In genomic region chr9:126617003-126617739, GRCh38 we compare ENCODE assay signal across 32 cellular contexts. TPM values are rescaled to one million over a fixed set of nuclear protein-coding genes. Genes with fewer than 3 reads are reported as not detected.
A peak's percentile ranks its signal among the peaks of the same experiment; 100 is the strongest.
DNase-seq lines count a peak whose midpoint lies in the region; ATAC-seq and TF ChIP-seq lines count a peak whose summit lies in the region.
"Had no signal": no experiment of that assay in that cellular context is flagged by ENCODE, and none has a peak within 500 bp of the region (broad histone marks: within the 10 kb centered on the region; RNA-seq: fewer than 3 reads in every experiment).

No MANE protein-coding gene starts in this region.

- H4K20me1 ChIP-seq in H9 (ENCODE audit: control insufficient read depth, insufficient read depth, insufficient read length) (no peaks in the 10 kb centered on the region), neural progenitor cell (ENCODE audit: low read depth) (peaks cover 88% of the 10 kb centered on the region)

- H3K9me3 ChIP-seq in CD4-positive, CD25-positive, alpha-beta regulatory T cell (ENCODE audit: control insufficient read depth in 2 of 2, low read length in 2 of 2) = no peaks in the 10 kb centered on the region
- H3K9me3 ChIP-seq in H9 (ENCODE audit: control insufficient read depth, low read depth, low read length) (no peaks in the 10 kb centered on the region), ectodermal cell (ENCODE audit: control insufficient read depth, low read length) (no peaks in the 10 kb centered on the region), neural progenitor cell (ENCODE audit: low read depth) (no peaks in the 10 kb centered on the region), ovary (no peaks in the 10 kb centered on the region)
- H3K9me3 ChIP-seq: adrenal gland, esophagus squamous epithelium, gastrocnemius medialis, left ventricle myocardium inferior, Peyer's patch, SJCRH30 had no signal

- no peak overlapping the region for H3K56ac ChIP-seq in H9 (ENCODE audit: insufficient read length, low read depth, low read length)

- no peak overlapping the region for H2BK15ac ChIP-seq in H9 (ENCODE audit: low read depth, low read length)

- peaks cover 72% of the 10 kb centered on the region for H3K27me3 Mint-ChIP-seq in CD4-positive, CD25-positive, alpha-beta regulatory T cell
- H3K27me3 Mint-ChIP-seq in H9 (ENCODE audit: low read depth) (peaks cover 92% of the 10 kb centered on the region), neural progenitor cell (ENCODE audit: insufficient read depth, low read depth) (peaks cover 70% of the 10 kb centered on the region)

- no peak overlapping the region for H3K4me3 ChIP-seq in CD4-positive, CD25-positive, alpha-beta regulatory T cell (ENCODE audit: low read depth, low read length)
- peak overlapping the region; percentile 43 for H3K4me3 ChIP-seq in ectodermal cell (ENCODE audit: insufficient read depth, low read depth, low read length)
- H3K4me3 ChIP-seq in neural progenitor cell = no peak overlapping the region
- no peak overlapping the region for H3K4me3 ChIP-seq in ovary
- H3K4me3 ChIP-seq: adrenal gland, coronary artery, esophagus squamous epithelium, gastrocnemius medialis, left ventricle myocardium inferior, Peyer's patch, SJCRH30 had no signal

- H2BK120ac ChIP-seq in H9 (ENCODE audit: low read depth, low read length, poor library complexity, severe bottlenecking) = no peak overlapping the region

- no peak overlapping the region for H4K8ac ChIP-seq in H9 (replicated peaks; ENCODE audit: insufficient read length, low read depth, low read length)

- no peak overlapping the region for H4K91ac ChIP-seq in H9 (ENCODE audit: insufficient read length, low read depth, low read length)

- H3K14ac ChIP-seq in H9 (ENCODE audit: insufficient read depth, low read length) = no peak overlapping the region

- no peak overlapping the region for H3K4me2 ChIP-seq in H9 (ENCODE audit: insufficient read depth, insufficient read length, low read length)
- no peak overlapping the region for H3K4me2 ChIP-seq in neural progenitor cell

- H3K27me3 ChIP-seq in CD4-positive, CD25-positive, alpha-beta regulatory T cell (ENCODE audit: control insufficient read depth, insufficient read depth, low read length) = peaks cover 34% of the 10 kb centered on the region
- peaks cover 88% of the 10 kb centered on the region for H3K27me3 ChIP-seq in H9 (ENCODE audit: insufficient read depth, low read length)
- peaks cover 95% of the 10 kb centered on the region for H3K27me3 ChIP-seq in ectodermal cell (ENCODE audit: control insufficient read depth, insufficient read depth, low read length, poor library complexity, severe bottlenecking)
- H3K27me3 ChIP-seq in neural progenitor cell = peaks cover 99% of the 10 kb centered on the region
- no peaks in the 10 kb centered on the region for H3K27me3 ChIP-seq in ovary
- H3K27me3 ChIP-seq: SJCRH30 had no signal

- peaks cover 0 to 6% (median 0%) of the 10 kb centered on the region in 7 donors for H3K9me3 Mint-ChIP-seq in CD4-positive, CD25-positive, alpha-beta regulatory T cell
- H3K9me3 Mint-ChIP-seq in H9 = peaks cover 0 to 5% of the 10 kb centered on the region in 2 experiments; a peak in 1 of 5 replicates
- no peaks in the 10 kb centered on the region for H3K9me3 Mint-ChIP-seq in neural progenitor cell
- H3K9me3 Mint-ChIP-seq: activated T-cell treated with anti-CD3 and anti-CD28 coated beads, Interleukin-2, amount 50 U/mL, for 24 hours; mesothelial cell of epicardium; naive thymus-derived CD8-positive, alpha-beta T cell had no signal

- H3K36me3 Mint-ChIP-seq in CD4-positive, CD25-positive, alpha-beta regulatory T cell = no peaks in the 10 kb centered on the region
- H3K36me3 Mint-ChIP-seq in H9 (ENCODE audit: insufficient read depth in 1 of 3, low read depth in 3 of 3) = no peaks in the 10 kb centered on the region; a peak in 1 of 7 replicates
- peaks cover 3% of the 10 kb centered on the region for H3K36me3 Mint-ChIP-seq in neural progenitor cell
- H3K36me3 Mint-ChIP-seq: mesothelial cell of epicardium had no signal

- TF ChIP-seq EP300 in ovary (IDR thresholded peaks at IDR 0.05) = no peak

- H2BK20ac ChIP-seq in H9 (ENCODE audit: low read depth, low read length, poor library complexity, severe bottlenecking) = no peak overlapping the region

- H4K5ac ChIP-seq in H9 (ENCODE audit: insufficient read length, low read depth, low read length) = no peak overlapping the region

- intact Hi-C loops in ovary (cut with DNase I) = loop anchor here in 2 of 4 donors (10.0 kb wide), 1 partner anchor 168 kb away; no protein-coding TSS in a partner anchor

- peaks cover 0 to 30% (median 7%) of the 10 kb centered on the region in 4 donors for H3K4me1 Mint-ChIP-seq in CD4-positive, CD25-positive, alpha-beta regulatory T cell
- H3K4me1 Mint-ChIP-seq in H9 (peaks cover 42 to 63% of the 10 kb centered on the region in 2 experiments), neural progenitor cell (peaks cover 63% of the 10 kb centered on the region)

- no CpG with 5 or more reads among the region's 16 CpGs for WGBS in H9 (ENCODE audit: extremely low coverage, insufficient read length, low lambda C conversion rate)
- WGBS in ectodermal cell, 2 experiments = 7 to 8% methylated on average over 15 of the region's 16 CpGs
- 57 to 63% (median 61%) methylated on average over 16 of the region's 16 CpGs for WGBS in ovary, 3 donors

- H3K4me3 Mint-ChIP-seq in CD4-positive, CD25-positive, alpha-beta regulatory T cell = peak overlapping the region in 3 of 4 donors; percentile 23 to 71 (median 51)
- H3K4me3 Mint-ChIP-seq in H9 (peak overlapping the region in 1 of 2 experiments; percentile 62; a peak in 3 of 5 replicates), neural progenitor cell (peak overlapping the region; percentile 81)
- H3K4me3 Mint-ChIP-seq: activated T-cell treated with anti-CD3 and anti-CD28 coated beads, Interleukin-2, amount 50 U/mL, for 24 hours; mesothelial cell of epicardium had no signal

- no peaks in the 10 kb centered on the region for H3K79me2 ChIP-seq in H9 (ENCODE audit: insufficient read depth, low read length)
- no peaks in the 10 kb centered on the region for H3K79me2 ChIP-seq in neural progenitor cell (ENCODE audit: low read depth)

- H3K27ac Mint-ChIP-seq in CD4-positive, CD25-positive, alpha-beta regulatory T cell = no peak overlapping the region
- H3K27ac Mint-ChIP-seq in H9 (no peak overlapping the region), neural progenitor cell (no peak overlapping the region)
- H3K27ac Mint-ChIP-seq: activated T-cell treated with anti-CD3 and anti-CD28 coated beads, Interleukin-2, amount 50 U/mL, for 24 hours; mesothelial cell of epicardium had no signal

- peaks cover 15% of the 10 kb centered on the region for H3K23me2 ChIP-seq in H9 (ENCODE audit: insufficient read length, low read depth, low read length, poor library complexity, severe bottlenecking)

- no peak overlapping the region for H3K9ac ChIP-seq in H9 (ENCODE audit: extremely low read depth, insufficient read length, low read length)
- H3K9ac ChIP-seq in neural progenitor cell = no peak overlapping the region

- peaks cover 40% of the 10 kb centered on the region for H3F3A ChIP-seq in neural progenitor cell (ENCODE audit: low read depth)

- no peak for DNase-seq in CD4-positive, CD25-positive, alpha-beta regulatory T cell
- DNase-seq in H9 (peak; percentile 37), neural progenitor cell (ENCODE audit: low spot score) (no peak), ovary (no peak), NCI-H446 treated with DMSO at 0.1 percent for 48 hours (lab: John Stamatoyannopoulos, UW) (no peak), NCI-H146 treated with DMSO at 0.1 percent for 48 hours (lab: John Stamatoyannopoulos, UW; ENCODE audit: unreplicated experiment) (no peak)
- DNase-seq: ACHN; activated CD4-positive, alpha-beta T cell treated with anti-CD3 and anti-CD28 coated beads for 1 hour; activated CD8-positive, alpha-beta memory T cell treated with anti-CD3 and anti-CD28 coated beads for 24 hours; activated T-cell treated with anti-CD3 and anti-CD28 coated beads, Interleukin-2, amount 50 U/mL, for 24 hours; adrenal gland; DND-41; esophagus squamous epithelium; gastrocnemius medialis; hippocampal formation; KG1; left ventricle myocardium inferior; NCI-H1694; NCI-H526 treated with DMSO at 0.1 percent for 48 hours; SJCRH30; stimulated activated CD4-positive, alpha-beta T cell treated with anti-CD3 and anti-CD28 coated beads, Interleukin-1b, Interleukin-23, amount 100 ng/mL, for 48 hours had no signal

- H3K23ac ChIP-seq in H9 (ENCODE audit: insufficient read length, low read depth, low read length) = no peak overlapping the region

- no peaks in the 10 kb centered on the region for H3K36me3 ChIP-seq in CD4-positive, CD25-positive, alpha-beta regulatory T cell (ENCODE audit: control insufficient read depth, insufficient read depth, low read length)
- no peaks in the 10 kb centered on the region for H3K36me3 ChIP-seq in ectodermal cell (ENCODE audit: control insufficient read depth, insufficient read depth, low read length)
- H3K36me3 ChIP-seq in neural progenitor cell = no peaks in the 10 kb centered on the region
- H3K36me3 ChIP-seq in ovary = no peaks in the 10 kb centered on the region
- H3K36me3 ChIP-seq: adrenal gland, esophagus squamous epithelium, gastrocnemius medialis, left ventricle myocardium inferior, Peyer's patch, SJCRH30 had no signal

- H3K79me1 ChIP-seq in H9 (ENCODE audit: insufficient read depth, low read depth, low read length, poor library complexity, severe bottlenecking) = no peaks in the 10 kb centered on the region

- TF ChIP-seq CTCF in H9 (conservative IDR thresholded peaks at IDR 0.05) = no peak
- no peak for TF ChIP-seq CTCF in neural progenitor cell (IDR thresholded peaks at IDR 0.05)
- TF ChIP-seq CTCF in ovary (IDR thresholded peaks at IDR 0.05) = no peak

- no peak overlapping the region for H2AFZ ChIP-seq in H9 (ENCODE audit: low read length)
- H2AFZ ChIP-seq in neural progenitor cell (replicated peaks) = no peak overlapping the region

- H3K18ac ChIP-seq in H9 (ENCODE audit: insufficient read length, low read depth, low read length) = no peak overlapping the region

- no peak overlapping the region for H2BK5ac ChIP-seq in H9 (ENCODE audit: insufficient read length, low read length)

- H3K27ac ChIP-seq in CD4-positive, CD25-positive, alpha-beta regulatory T cell (ENCODE audit: insufficient read depth, low read length, poor library complexity, severe bottlenecking) = no peak overlapping the region
- no peak overlapping the region for H3K27ac ChIP-seq in H9 (ENCODE audit: insufficient read length, low read depth, low read length)
- no peak overlapping the region for H3K27ac ChIP-seq in ectodermal cell (ENCODE audit: insufficient read depth, low read depth, low read length, poor library complexity, severe bottlenecking)
- no peak overlapping the region for H3K27ac ChIP-seq in neural progenitor cell
- H3K27ac ChIP-seq in ovary = no peak overlapping the region
- H3K27ac ChIP-seq: adrenal gland, coronary artery, esophagus squamous epithelium, gastrocnemius medialis, left ventricle myocardium inferior, Peyer's patch, SJCRH30 had no signal

- TF ChIP-seq POLR2A in ovary (IDR thresholded peaks at IDR 0.05) = no peak

- no peak for ATAC-seq in CD4-positive, CD25-positive, alpha-beta regulatory T cell (ENCODE audit: low read depth in 2 of 2)
- ATAC-seq in GM21576 (IDR thresholded peaks at IDR 0.05; ENCODE audit: unreplicated experiment) = no peak
- ATAC-seq: gastrocnemius medialis; naive thymus-derived CD8-positive, alpha-beta T cell had no signal

- peaks cover 29% of the 10 kb centered on the region for H3K4me1 ChIP-seq in CD4-positive, CD25-positive, alpha-beta regulatory T cell (ENCODE audit: control insufficient read depth, insufficient read depth, low read length, poor library complexity, severe bottlenecking)
- H3K4me1 ChIP-seq in H9 (ENCODE audit: insufficient read depth, low read length) = peaks cover 3% of the 10 kb centered on the region; the same call in 1 of the 2 replicates
- peaks cover 67% of the 10 kb centered on the region for H3K4me1 ChIP-seq in ectodermal cell (ENCODE audit: control insufficient read depth, insufficient read depth, low read length)
- H3K4me1 ChIP-seq in neural progenitor cell = peaks cover 45% of the 10 kb centered on the region
- H3K4me1 ChIP-seq in ovary (ENCODE audit: insufficient read depth) = peaks cover 10% of the 10 kb centered on the region

- H2AK5ac ChIP-seq in H9 (ENCODE audit: insufficient read length, low read length) = no peak overlapping the region

- H2BK12ac ChIP-seq in H9 (ENCODE audit: insufficient read length, low read depth, low read length) = no peak overlapping the region

- H3K4ac ChIP-seq in H9 (ENCODE audit: low read depth, low read length) = no peak overlapping the region

- H3T11ph ChIP-seq in H9 (ENCODE audit: low read length) = no peak overlapping the region

RNA-seq across cellular contexts. Expression of gene LMX1B, which starts 3.4 kb away (rescaled TPM):
- not detected for total RNA-seq in CD4-positive, CD25-positive, alpha-beta regulatory T cell
- polyA plus RNA-seq in CD4-positive, CD25-positive, alpha-beta regulatory T cell = not detected
- total RNA-seq in H9 (2021) (0.70 and 0.85 TPM in 2 replicates), neural progenitor cell (ENCODE audit: low replicate concordance) (0.19 and 0.50 TPM in 2 replicates), ovary (under 1 TPM in 1 of 7 donors, not detected in 6; 0.20 TPM)
- polyA plus RNA-seq in ectodermal cell (2013, experiment 1 of 4) = 15.4 TPM
- polyA plus RNA-seq in ectodermal cell (2013, experiment 2 of 4) = 16.8 TPM
- 7.1 TPM for polyA plus RNA-seq in ectodermal cell (2013, experiment 3 of 4)
- 9.0 TPM for polyA plus RNA-seq in ectodermal cell (2013, experiment 4 of 4)
- under 1 TPM in 1 of 2 donors, not detected in 1; 0.08 TPM for polyA plus RNA-seq in ovary
- total RNA-seq: bronchial epithelial cell; naive thymus-derived CD8-positive, alpha-beta T cell; Peyer's patch; pulmonary artery endothelial cell; T-helper 1 cell treated with Interleukin-12 subunit alpha and Interleukin-12 subunit beta and Interleukin-4 antibody, amounts not matched to agents 30 ng/mL and 1 ng/mL, for 36 hours; urinary bladder had no signal
- polyA plus RNA-seq: BJ; naive thymus-derived CD8-positive, alpha-beta T cell had no signal
